ENCODE assay signal across 8 cellular contexts in genomic region chr7:129825005-129825553, GRCh38.
DNase-seq lines count a peak whose midpoint lies in the region; ATAC-seq, FAIRE-seq and TF ChIP-seq lines count a peak whose summit lies in the region.

No MANE protein-coding gene starts in this region.

- H3K27ac Mint-ChIP-seq in CD4-positive, CD25-positive, alpha-beta regulatory T cell, result peak overlapping the region in 1 of 3 donors; percentile 52
- peak overlapping the region in 1 of 2 donors; percentile 63 for H3K27ac Mint-ChIP-seq in natural killer cell treated with Interleukin-12 subunit alpha and Interleukin-12 subunit beta and Interleukin-15 and Interleukin-18, amount 100 ng/mL, for 72 hours

- peak overlapping the region; percentile 23 for H3K27ac ChIP-seq in CD4-positive, CD25-positive, alpha-beta regulatory T cell (ENCODE audit: insufficient read depth, low read length, poor library complexity, severe bottlenecking)

- no peaks in the 10 kb centered on the region for H3K9me3 ChIP-seq in CD4-positive, CD25-positive, alpha-beta regulatory T cell (ENCODE audit: control insufficient read depth in 2 of 2, low read length in 2 of 2)

- no peaks in the 10 kb centered on the region for H3K27me3 ChIP-seq in CD4-positive, CD25-positive, alpha-beta regulatory T cell (ENCODE audit: control insufficient read depth, insufficient read depth, low read length)

- TF ChIP-seq CTCF in fibroblast of the aortic adventitia (IDR thresholded peaks at IDR 0.05; ENCODE audit: insufficient read depth, low read length), result no peak

- H3K4me1 ChIP-seq in CD4-positive, CD25-positive, alpha-beta regulatory T cell (ENCODE audit: control insufficient read depth, insufficient read depth, low read length, poor library complexity, severe bottlenecking), result peaks cover 16% of the 10 kb centered on the region

- H3K4me3 ChIP-seq in CD4-positive, CD25-positive, alpha-beta regulatory T cell (ENCODE audit: low read depth, low read length), result peak overlapping the region; percentile 32
- H3K4me3 ChIP-seq in fibroblast of the aortic adventitia (ENCODE audit: low read depth, low read length), result peak overlapping the region; percentile 74

- peaks cover 9% of the 10 kb centered on the region for H3K27me3 Mint-ChIP-seq in CD4-positive, CD25-positive, alpha-beta regulatory T cell
- H3K27me3 Mint-ChIP-seq in natural killer cell treated with Interleukin-12 subunit alpha and Interleukin-12 subunit beta and Interleukin-15 and Interleukin-18, amount 100 ng/mL, for 72 hours, result no peaks in the 10 kb centered on the region

- DNase-seq in CD4-positive, CD25-positive, alpha-beta regulatory T cell, result peak; percentile 17 to 61 (median 46)
- DNase-seq in NCI-H226 (peak; percentile 80), fibroblast of the aortic adventitia (ENCODE audit: low read depth) (peak; percentile 31), urothelium cell line (ENCODE audit: low spot score) (peak; percentile 84)
- DNase-seq in activated CD8-positive, alpha-beta memory T cell treated with anti-CD3 and anti-CD28 coated beads, Interleukin-2, amount 50 U/mL, for 48 hours, result peak; percentile 75
- DNase-seq in natural killer cell treated with Interleukin-12 subunit alpha and Interleukin-12 subunit beta and Interleukin-15 and Interleukin-18, amount 100 ng/mL, for 72 hours (ENCODE audit: low spot score), result peak; percentile 67

- H3K9me3 Mint-ChIP-seq in CD4-positive, CD25-positive, alpha-beta regulatory T cell, result no peaks in the 10 kb centered on the region
- no peaks in the 10 kb centered on the region for H3K9me3 Mint-ChIP-seq in natural killer cell treated with Interleukin-12 subunit alpha and Interleukin-12 subunit beta and Interleukin-15 and Interleukin-18, amount 100 ng/mL, for 72 hours

- H3K4me3 Mint-ChIP-seq in CD4-positive, CD25-positive, alpha-beta regulatory T cell, result peak overlapping the region; percentile 88 to 95 (median 90)
- H3K4me3 Mint-ChIP-seq in natural killer cell treated with Interleukin-12 subunit alpha and Interleukin-12 subunit beta and Interleukin-15 and Interleukin-18, amount 100 ng/mL, for 72 hours, result peak overlapping the region; percentile 86

- peak; percentile 38 to 43 for ATAC-seq in CD4-positive, CD25-positive, alpha-beta regulatory T cell (ENCODE audit: low read depth in 2 of 2)
- ATAC-seq in GM19035 (IDR thresholded peaks at IDR 0.05; ENCODE audit: unreplicated experiment) (peak; percentile 39), HG03175 (IDR thresholded peaks at IDR 0.05; ENCODE audit: unreplicated experiment) (peak; percentile 39)
- ATAC-seq in natural killer cell treated with Interleukin-12 subunit alpha and Interleukin-12 subunit beta and Interleukin-15 and Interleukin-18, amount 100 ng/mL, for 72 hours, result peak; percentile 65 to 79

- FAIRE-seq in urothelium cell line (lab: Jason Lieb, UNC), result no peak

- no peaks in the 10 kb centered on the region for H3K36me3 Mint-ChIP-seq in CD4-positive, CD25-positive, alpha-beta regulatory T cell
- no peaks in the 10 kb centered on the region for H3K36me3 Mint-ChIP-seq in natural killer cell treated with Interleukin-12 subunit alpha and Interleukin-12 subunit beta and Interleukin-15 and Interleukin-18, amount 100 ng/mL, for 72 hours

- H3K36me3 ChIP-seq in CD4-positive, CD25-positive, alpha-beta regulatory T cell (ENCODE audit: control insufficient read depth, insufficient read depth, low read length), result no peaks in the 10 kb centered on the region

- H3K4me1 Mint-ChIP-seq in CD4-positive, CD25-positive, alpha-beta regulatory T cell, result peaks cover 4 to 20% (median 12%) of the 10 kb centered on the region in 4 donors
- H3K4me1 Mint-ChIP-seq in natural killer cell treated with Interleukin-12 subunit alpha and Interleukin-12 subunit beta and Interleukin-15 and Interleukin-18, amount 100 ng/mL, for 72 hours (ENCODE audit: low read depth in 2 of 2), result peaks cover 20 to 21% of the 10 kb centered on the region in 2 donors

Comparison
In these comparisons a context has a peak if more than half of its experiments do, and no peak if none do; other contexts are left out.
1. Peak in every context shown above with its lines: DNase-seq, ATAC-seq, H3K4me3 ChIP-seq and H3K27ac ChIP-seq.
2. DNase-seq: peak in every context shown above with its lines; median percentile 84 in urothelium cell line; 80 in NCI-H226; 75 in activated CD8-positive, alpha-beta memory T cell treated with anti-CD3 and anti-CD28 coated beads, Interleukin-2, amount 50 U/mL, for 48 hours; 67 in natural killer cell treated with Interleukin-12 subunit alpha and Interleukin-12 subunit beta and Interleukin-15 and Interleukin-18, amount 100 ng/mL, for 72 hours; 46 in CD4-positive, CD25-positive, alpha-beta regulatory T cell; 31 in fibroblast of the aortic adventitia.